15 cellular contexts compared by ENCODE assay signal in the genomic region with DNA sequence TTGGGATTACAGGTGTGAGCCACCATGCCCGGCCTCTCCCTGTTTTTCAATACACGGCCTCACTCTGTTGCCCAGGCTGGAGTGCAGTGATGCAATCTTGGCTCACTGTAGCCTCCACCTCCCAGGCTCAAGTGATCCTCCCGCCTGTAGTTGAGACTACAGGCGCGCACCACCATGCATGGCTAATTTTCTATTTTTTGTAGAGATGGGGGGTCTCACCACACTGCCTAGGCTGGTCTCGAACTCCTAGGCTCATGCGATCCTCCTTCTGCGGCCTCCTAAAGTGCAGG. TPM values are rescaled to one million over a fixed set of nuclear protein-coding genes. Genes with fewer than 3 reads are reported as not detected.
"Had no signal": no experiment of that assay in that cellular context is flagged by ENCODE, and none has a peak within 500 bp of the region (broad histone marks: within the 10 kb centered on the region; RNA-seq: fewer than 3 reads in every experiment).

No MANE protein-coding gene starts in this region.

- H3K27ac Mint-ChIP-seq: activated naive CD8-positive, alpha-beta T cell treated with anti-CD3 and anti-CD28 coated beads, Interleukin-2, amount 10 ng/mL, durations not matched to agents 7 days and 5 days; activated T-helper 1 cell treated with anti-CD3 and anti-CD28 coated beads, Interleukin-12 subunit alpha, Interleukin-12 subunit beta, Interleukin-2, Interleukin-4 antibody, amounts not matched to agents 30 ng/mL and 10 ng/mL and 1 ng/mL, durations not matched to agents 14 hours and 24 hours and 36 hours had no signal

- H3K9me3 Mint-ChIP-seq: activated naive CD8-positive, alpha-beta T cell treated with anti-CD3 and anti-CD28 coated beads, Interleukin-2, amount 10 ng/mL, durations not matched to agents 7 days and 5 days; activated T-helper 1 cell treated with anti-CD3 and anti-CD28 coated beads, Interleukin-12 subunit alpha, Interleukin-12 subunit beta, Interleukin-2, Interleukin-4 antibody, amounts not matched to agents 30 ng/mL and 10 ng/mL and 1 ng/mL, durations not matched to agents 14 hours and 24 hours and 36 hours; memory B cell; naive thymus-derived CD8-positive, alpha-beta T cell; WTC11 had no signal

- H3K4me3 Mint-ChIP-seq: activated naive CD8-positive, alpha-beta T cell treated with anti-CD3 and anti-CD28 coated beads, Interleukin-2, amount 10 ng/mL, durations not matched to agents 7 days and 5 days; activated T-helper 1 cell treated with anti-CD3 and anti-CD28 coated beads, Interleukin-12 subunit alpha, Interleukin-12 subunit beta, Interleukin-2, Interleukin-4 antibody, amounts not matched to agents 30 ng/mL and 10 ng/mL and 1 ng/mL, durations not matched to agents 14 hours and 24 hours and 36 hours; memory B cell; WTC11 had no signal

- DNase-seq: occipital lobe had no signal

- H3K4me1 Mint-ChIP-seq: activated naive CD8-positive, alpha-beta T cell treated with anti-CD3 and anti-CD28 coated beads, Interleukin-2, amount 10 ng/mL, durations not matched to agents 7 days and 5 days; memory B cell had no signal

- H3K4me3 ChIP-seq: breast epithelium, gastroesophageal sphincter, left lung, psoas muscle, sigmoid colon, spleen had no signal

- H3K27me3 Mint-ChIP-seq: activated naive CD8-positive, alpha-beta T cell treated with anti-CD3 and anti-CD28 coated beads, Interleukin-2, amount 10 ng/mL, durations not matched to agents 7 days and 5 days; memory B cell; naive thymus-derived CD8-positive, alpha-beta T cell had no signal

- H3K27ac ChIP-seq: left lung, psoas muscle, sigmoid colon had no signal

- H3K27me3 ChIP-seq: breast epithelium, gastroesophageal sphincter, left lung, sigmoid colon, spleen had no signal

RNA-seq across cellular contexts. Expression of a gene that starts 24.1 kb away (rescaled TPM):
- total RNA-seq: aorta; breast epithelium; naive thymus-derived CD8-positive, alpha-beta T cell; urinary bladder had no signal
- polyA plus RNA-seq: keratinocyte; naive thymus-derived CD8-positive, alpha-beta T cell had no signal
